ENCODE assay signal across 25 cellular contexts in genomic region chr11:14626650-14627049, GRCh38. TPM values are rescaled to one million over a fixed set of nuclear protein-coding genes. Genes with fewer than 3 reads are reported as not detected.
DNase-seq lines count a peak whose midpoint lies in the region; ATAC-seq and TF ChIP-seq lines count a peak whose summit lies in the region.
"Had no signal": no experiment of that assay in that cellular context is flagged by ENCODE, and none has a peak within 500 bp of the region (broad histone marks: within the 10 kb centered on the region; RNA-seq: fewer than 3 reads in every experiment).

No MANE protein-coding gene starts in this region.

- TF ChIP-seq CTCF in esophagus muscularis mucosa (IDR thresholded peaks at IDR 0.05) = no peak

- H3K36me3 Mint-ChIP-seq in activated naive CD4-positive, alpha-beta T cell treated with anti-CD3 and anti-CD28 coated beads for 36 hours (ENCODE audit: low read depth) = peaks cover 7% of the 10 kb centered on the region
- peaks cover 1% of the 10 kb centered on the region for H3K36me3 Mint-ChIP-seq in central memory CD8-positive, alpha-beta T cell (ENCODE audit: insufficient read depth)
- H3K36me3 Mint-ChIP-seq in stimulated activated effector memory CD8-positive, alpha-beta T cell treated with anti-CD3 and anti-CD28 coated beads, Interleukin-12 subunit alpha, Interleukin-12 subunit beta, amount 100 ng/mL, for 72 hours = no peaks in the 10 kb centered on the region
- H3K36me3 Mint-ChIP-seq: stimulated activated naive B cell treated with anti-CD40 and anti-IgM and Interleukin-4, amounts not matched to agents 10 μg/mL and 1 μg/mL and 100 μg/mL, for 72 hours had no signal

- intact Hi-C loops in activated naive CD4-positive, alpha-beta T cell treated with anti-CD3 and anti-CD28 coated beads for 36 hours (cut with micrococcal nuclease) = no loop called here
- intact Hi-C loops in esophagus muscularis mucosa (cut with DNase I) = no loop called here

- peak; percentile 18 for ATAC-seq in HG03378 (IDR thresholded peaks at IDR 0.05; ENCODE audit: unreplicated experiment)
- no peak for ATAC-seq in central memory CD8-positive, alpha-beta T cell (replicated peaks; ENCODE audit: extremely low read depth, poor library complexity, severe bottlenecking)
- no peak for ATAC-seq in stimulated activated effector memory CD8-positive, alpha-beta T cell treated with anti-CD3 and anti-CD28 coated beads, Interleukin-12 subunit alpha, Interleukin-12 subunit beta, amount 100 ng/mL, for 72 hours
- ATAC-seq: activated T-helper 17 cell treated with anti-CD3 and anti-CD28 coated beads, Interleukin-2, amount 50 U/mL, for 72 hours; heart right ventricle had no signal

- peak overlapping the region; percentile 4 for H3K27ac Mint-ChIP-seq in activated naive CD4-positive, alpha-beta T cell treated with anti-CD3 and anti-CD28 coated beads for 36 hours
- peak overlapping the region; percentile 72 for H3K27ac Mint-ChIP-seq in central memory CD8-positive, alpha-beta T cell (ENCODE audit: low read depth)
- peak overlapping the region; percentile 8 for H3K27ac Mint-ChIP-seq in stimulated activated effector memory CD8-positive, alpha-beta T cell treated with anti-CD3 and anti-CD28 coated beads, Interleukin-12 subunit alpha, Interleukin-12 subunit beta, amount 100 ng/mL, for 72 hours
- H3K27ac Mint-ChIP-seq: activated T-helper 17 cell treated with anti-CD3 and anti-CD28 coated beads, Interleukin-2, amount 50 U/mL, for 72 hours; nephron had no signal

- no peak overlapping the region for H3K4me3 ChIP-seq in esophagus muscularis mucosa
- H3K4me3 ChIP-seq: BLaER1, ovary, right atrium auricular region had no signal

- H3K36me3 ChIP-seq in esophagus muscularis mucosa = no peaks in the 10 kb centered on the region
- H3K36me3 ChIP-seq: BLaER1, brain microvascular endothelial cell, heart right ventricle, ovary, right atrium auricular region had no signal

- no peaks in the 10 kb centered on the region for H3K9me3 ChIP-seq in esophagus muscularis mucosa
- H3K9me3 ChIP-seq: BLaER1, heart right ventricle, ovary, right atrium auricular region had no signal

- H3K27ac ChIP-seq in esophagus muscularis mucosa (replicated peaks in 1 of 4) = no peak overlapping the region
- H3K27ac ChIP-seq: brain microvascular endothelial cell, ovary, right atrium auricular region had no signal

- CTCF ChIA-PET in activated naive CD4-positive, alpha-beta T cell treated with anti-CD3 and anti-CD28 coated beads for 36 hours (lab: Charles Lee) = interaction anchor here (0.5 to 1.9 kb wide), 2 partner anchors 33 to 281 kb away, joined by 3 to 8 read pairs; no protein-coding TSS in a partner anchor

- TF ChIP-seq POLR2A in esophagus muscularis mucosa (IDR thresholded peaks at IDR 0.05; ENCODE audit: low read depth) = no peak

- TF ChIP-seq EP300 in esophagus muscularis mucosa (IDR thresholded peaks at IDR 0.05) = no peak

- H3K27me3 Mint-ChIP-seq in activated naive CD4-positive, alpha-beta T cell treated with anti-CD3 and anti-CD28 coated beads for 36 hours (ENCODE audit: low read depth) = no peaks in the 10 kb centered on the region
- H3K27me3 Mint-ChIP-seq in central memory CD8-positive, alpha-beta T cell = no peaks in the 10 kb centered on the region
- H3K27me3 Mint-ChIP-seq: activated T-helper 17 cell treated with anti-CD3 and anti-CD28 coated beads, Interleukin-2, amount 50 U/mL, for 72 hours; stimulated activated naive B cell treated with anti-CD40 and anti-IgM and Interleukin-4, amounts not matched to agents 10 μg/mL and 1 μg/mL and 100 μg/mL, for 72 hours had no signal

- H3K27me3 ChIP-seq in esophagus muscularis mucosa = no peaks in the 10 kb centered on the region
- H3K27me3 ChIP-seq: BLaER1, brain microvascular endothelial cell, heart right ventricle, ovary, right atrium auricular region had no signal

- H3K4me3 Mint-ChIP-seq in activated naive CD4-positive, alpha-beta T cell treated with anti-CD3 and anti-CD28 coated beads for 36 hours = no peak overlapping the region
- no peak overlapping the region for H3K4me3 Mint-ChIP-seq in central memory CD8-positive, alpha-beta T cell
- H3K4me3 Mint-ChIP-seq in stimulated activated effector memory CD8-positive, alpha-beta T cell treated with anti-CD3 and anti-CD28 coated beads, Interleukin-12 subunit alpha, Interleukin-12 subunit beta, amount 100 ng/mL, for 72 hours = no peak overlapping the region
- H3K4me3 Mint-ChIP-seq: activated T-helper 17 cell treated with anti-CD3 and anti-CD28 coated beads, Interleukin-2, amount 50 U/mL, for 72 hours; nephron had no signal

- peaks cover 48% of the 10 kb centered on the region for H3K4me1 Mint-ChIP-seq in activated naive CD4-positive, alpha-beta T cell treated with anti-CD3 and anti-CD28 coated beads for 36 hours (ENCODE audit: low read depth)
- peaks cover 39% of the 10 kb centered on the region for H3K4me1 Mint-ChIP-seq in central memory CD8-positive, alpha-beta T cell
- peaks cover 27% of the 10 kb centered on the region for H3K4me1 Mint-ChIP-seq in stimulated activated effector memory CD8-positive, alpha-beta T cell treated with anti-CD3 and anti-CD28 coated beads, Interleukin-12 subunit alpha, Interleukin-12 subunit beta, amount 100 ng/mL, for 72 hours
- H3K4me1 Mint-ChIP-seq: nephron had no signal

- 81% methylated on average over 3 of the region's 3 CpGs for WGBS in esophagus muscularis mucosa

- peaks cover 9% of the 10 kb centered on the region for H3K9me3 Mint-ChIP-seq in activated naive CD4-positive, alpha-beta T cell treated with anti-CD3 and anti-CD28 coated beads for 36 hours
- H3K9me3 Mint-ChIP-seq in central memory CD8-positive, alpha-beta T cell = no peaks in the 10 kb centered on the region
- H3K9me3 Mint-ChIP-seq in stimulated activated effector memory CD8-positive, alpha-beta T cell treated with anti-CD3 and anti-CD28 coated beads, Interleukin-12 subunit alpha, Interleukin-12 subunit beta, amount 100 ng/mL, for 72 hours = peaks cover 3% of the 10 kb centered on the region

- H3K4me1 ChIP-seq in esophagus muscularis mucosa = peaks cover 0 to 20% (median 13%) of the 10 kb centered on the region in 4 donors

- no peak for DNase-seq in activated naive CD4-positive, alpha-beta T cell treated with anti-CD3 and anti-CD28 coated beads for 36 hours
- no peak for DNase-seq in activated naive CD4-positive, alpha-beta T cell treated with anti-CD3 and anti-CD28 coated beads, Interleukin-2, amount 50 U/mL, for 16 hours
- DNase-seq in central memory CD8-positive, alpha-beta T cell (ENCODE audit: low spot score in 2 of 2) = no peak
- no peak for DNase-seq in stimulated activated effector memory CD8-positive, alpha-beta T cell treated with anti-CD3 and anti-CD28 coated beads, Interleukin-12 subunit alpha, Interleukin-12 subunit beta, amount 100 ng/mL, for 72 hours (ENCODE audit: low spot score in 2 of 2)
- no peak for DNase-seq in esophagus muscularis mucosa (ENCODE audit: extremely low spot score)
- no peak for DNase-seq in NK-92 treated with Interleukin-12 subunit alpha and Interleukin-12 subunit beta, amount 100 ng/mL, for 24 hours (lab: John Stamatoyannopoulos, UW)
- DNase-seq in NCI-H1436 treated with DMSO at 0.1 percent for 48 hours (lab: John Stamatoyannopoulos, UW) = no peak
- DNase-seq: activated CD4-positive, alpha-beta T cell treated with anti-CD3 and anti-CD28 coated beads for 4 hours; brain microvascular endothelial cell; DMS 273 treated with DMSO at 0.1 percent for 48 hours; HCEC 1CT; heart right ventricle; IMR-90; left cardiac atrium; NCI-H1417; NCI-H2107; NCI-H510A; ovary; stimulated activated CD4-positive, alpha-beta T cell treated with anti-CD3 and anti-CD28 coated beads, Interleukin-2, amount 100 ng/mL, for 48 hours; stimulated activated naive B cell treated with anti-CD40 and anti-IgM and Interleukin-4, amounts not matched to agents 10 μg/mL and 1 μg/mL and 100 μg/mL, for 72 hours had no signal

RNA-seq across cellular contexts. Expression of gene PDE3B, which starts 17.0 kb away (rescaled TPM):
- total RNA-seq in activated naive CD4-positive, alpha-beta T cell treated with anti-CD3 and anti-CD28 coated beads for 36 hours = 10 to 100 TPM; 16.5 to 17.4 TPM
- total RNA-seq in esophagus muscularis mucosa = 10 to 100 TPM; 13.3 to 23.3 (median 21.5) TPM

Comparison
In these comparisons a context has a peak if more than half of its experiments do, and no peak if none do; other contexts are left out.
1. H3K27ac Mint-ChIP-seq: peak in every context shown above with its lines; median percentile 72 in central memory CD8-positive, alpha-beta T cell; 8 in stimulated activated effector memory CD8-positive, alpha-beta T cell treated with anti-CD3 and anti-CD28 coated beads, Interleukin-12 subunit alpha, Interleukin-12 subunit beta, amount 100 ng/mL, for 72 hours; 4 in activated naive CD4-positive, alpha-beta T cell treated with anti-CD3 and anti-CD28 coated beads for 36 hours.